Comparison of ENCODE assay signal across 1 cellular context in the genomic region with DNA sequence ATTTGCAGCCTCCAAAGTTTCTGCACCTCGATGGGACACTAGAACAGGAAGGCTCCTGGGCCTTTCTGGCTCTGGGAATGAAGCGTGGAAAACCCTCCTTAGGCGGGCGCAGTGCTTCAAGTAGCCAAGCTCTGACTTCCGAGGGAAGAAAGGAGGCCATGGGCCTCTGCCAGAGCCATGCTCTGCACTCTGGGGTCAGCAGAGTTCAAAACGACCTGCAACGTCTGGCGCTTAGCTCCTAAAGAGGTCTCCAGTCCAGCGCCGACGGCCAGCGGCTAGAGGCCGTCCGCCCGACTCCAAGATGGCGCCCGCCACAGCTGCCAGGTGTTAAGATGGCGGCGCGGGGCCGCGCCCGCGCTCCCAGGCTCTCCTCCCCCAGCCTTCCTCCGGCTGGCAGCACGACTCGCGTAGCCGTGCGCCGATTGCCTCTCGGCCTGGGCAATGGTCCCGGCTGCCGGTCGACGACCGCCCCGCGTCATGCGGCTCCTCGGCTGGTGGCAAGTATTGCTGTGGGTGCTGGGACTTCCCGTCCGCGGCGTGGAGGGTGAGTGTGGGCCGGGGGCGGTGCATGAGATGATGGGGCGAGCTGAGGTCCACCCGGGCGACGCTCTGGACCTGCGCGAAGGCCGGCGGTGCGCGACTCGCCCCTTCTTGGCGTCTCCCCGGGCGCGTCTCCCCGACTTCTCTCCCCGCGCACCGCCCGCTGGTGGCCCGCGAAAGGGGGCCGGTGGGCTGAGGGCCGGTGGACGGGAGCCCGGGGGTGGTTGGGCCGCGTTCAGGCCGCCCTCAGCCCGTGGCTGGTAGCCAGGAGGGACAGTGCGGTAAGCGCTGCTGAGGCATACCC.
TF ChIP-seq lines count a peak whose summit lies in the region.

A gene with protein sequence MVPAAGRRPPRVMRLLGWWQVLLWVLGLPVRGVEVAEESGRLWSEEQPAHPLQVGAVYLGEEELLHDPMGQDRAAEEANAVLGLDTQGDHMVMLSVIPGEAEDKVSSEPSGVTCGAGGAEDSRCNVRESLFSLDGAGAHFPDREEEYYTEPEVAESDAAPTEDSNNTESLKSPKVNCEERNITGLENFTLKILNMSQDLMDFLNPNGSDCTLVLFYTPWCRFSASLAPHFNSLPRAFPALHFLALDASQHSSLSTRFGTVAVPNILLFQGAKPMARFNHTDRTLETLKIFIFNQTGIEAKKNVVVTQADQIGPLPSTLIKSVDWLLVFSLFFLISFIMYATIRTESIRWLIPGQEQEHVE (plus strand): TSS at position 385 of the 844 bp plus-strand sequence. CDS start 57 bp downstream, at position 442.

TF ChIP-seq in HepG2, 621 proteins besides CTCF, POLR2A, EP300 and RAD21 (continued from another document and continues in another):
- TF ChIP-seq EHMT2 (IDR thresholded peaks at IDR 0.05; ENCODE audit: borderline replicate concordance, low read depth, low read length) = no peak
- TF ChIP-seq, protein P1, sequence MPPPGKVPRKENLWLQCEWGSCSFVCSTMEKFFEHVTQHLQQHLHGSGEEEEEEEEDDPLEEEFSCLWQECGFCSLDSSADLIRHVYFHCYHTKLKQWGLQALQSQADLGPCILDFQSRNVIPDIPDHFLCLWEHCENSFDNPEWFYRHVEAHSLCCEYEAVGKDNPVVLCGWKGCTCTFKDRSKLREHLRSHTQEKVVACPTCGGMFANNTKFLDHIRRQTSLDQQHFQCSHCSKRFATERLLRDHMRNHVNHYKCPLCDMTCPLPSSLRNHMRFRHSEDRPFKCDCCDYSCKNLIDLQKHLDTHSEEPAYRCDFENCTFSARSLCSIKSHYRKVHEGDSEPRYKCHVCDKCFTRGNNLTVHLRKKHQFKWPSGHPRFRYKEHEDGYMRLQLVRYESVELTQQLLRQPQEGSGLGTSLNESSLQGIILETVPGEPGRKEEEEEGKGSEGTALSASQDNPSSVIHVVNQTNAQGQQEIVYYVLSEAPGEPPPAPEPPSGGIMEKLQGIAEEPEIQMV (CRISPR knock-in tag; IDR thresholded peaks at IDR 0.05; ENCODE audit: low read depth) = peak; percentile 90
- peak; percentile 49 for TF ChIP-seq FOXA3 (CRISPR knock-in tag; IDR thresholded peaks at IDR 0.05)
- TF ChIP-seq, protein P2, sequence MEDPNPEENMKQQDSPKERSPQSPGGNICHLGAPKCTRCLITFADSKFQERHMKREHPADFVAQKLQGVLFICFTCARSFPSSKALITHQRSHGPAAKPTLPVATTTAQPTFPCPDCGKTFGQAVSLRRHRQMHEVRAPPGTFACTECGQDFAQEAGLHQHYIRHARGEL (CRISPR knock-in tag; IDR thresholded peaks at IDR 0.05) = peak; percentile 97
- TF ChIP-seq MED1 (CRISPR knock-in tag; IDR thresholded peaks at IDR 0.05) = peak; percentile 86
- no peak for TF ChIP-seq ARNT (IDR thresholded peaks at IDR 0.05)
- TF ChIP-seq KLF16 (CRISPR knock-in tag; IDR thresholded peaks at IDR 0.05) = peak in 1 of 2 experiments; percentile 82; a peak in 3 of 4 replicates
- peak; percentile 64; the same call in 1 of the 2 replicates for TF ChIP-seq CBX5 (CRISPR knock-in tag; IDR thresholded peaks at IDR 0.05; ENCODE audit: borderline replicate concordance)
- TF ChIP-seq, protein P3, sequence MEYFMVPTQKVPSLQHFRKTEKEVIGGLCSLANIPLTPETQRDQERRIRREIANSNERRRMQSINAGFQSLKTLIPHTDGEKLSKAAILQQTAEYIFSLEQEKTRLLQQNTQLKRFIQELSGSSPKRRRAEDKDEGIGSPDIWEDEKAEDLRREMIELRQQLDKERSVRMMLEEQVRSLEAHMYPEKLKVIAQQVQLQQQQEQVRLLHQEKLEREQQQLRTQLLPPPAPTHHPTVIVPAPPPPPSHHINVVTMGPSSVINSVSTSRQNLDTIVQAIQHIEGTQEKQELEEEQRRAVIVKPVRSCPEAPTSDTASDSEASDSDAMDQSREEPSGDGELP (IDR thresholded peaks at IDR 0.05; ENCODE audit: borderline replicate concordance, low read depth) = peak; percentile 57; the same call in 1 of the 2 replicates
- peak; percentile 97 for TF ChIP-seq FOXC1 (CRISPR knock-in tag; IDR thresholded peaks at IDR 0.05; ENCODE audit: borderline replicate concordance)
- peak; percentile 80; the same call in 1 of the 2 replicates for TF ChIP-seq FLYWCH1 (CRISPR knock-in tag; IDR thresholded peaks at IDR 0.05)
- TF ChIP-seq CREM (IDR thresholded peaks at IDR 0.05) = no peak
- TF ChIP-seq CREM (CRISPR knock-in tag; IDR thresholded peaks at IDR 0.05) = no peak
- TF ChIP-seq NRL (CRISPR knock-in tag; IDR thresholded peaks at IDR 0.05; ENCODE audit: borderline replicate concordance) = peak; percentile 73; the same call in 1 of the 2 replicates
- peak; percentile 57; the same call in 1 of the 2 replicates for TF ChIP-seq ZKSCAN8 (CRISPR knock-in tag; IDR thresholded peaks at IDR 0.05; ENCODE audit: borderline replicate concordance)
- TF ChIP-seq ZNF549 (CRISPR knock-in tag; IDR thresholded peaks at IDR 0.05) = no peak
- TF ChIP-seq, protein P4, sequence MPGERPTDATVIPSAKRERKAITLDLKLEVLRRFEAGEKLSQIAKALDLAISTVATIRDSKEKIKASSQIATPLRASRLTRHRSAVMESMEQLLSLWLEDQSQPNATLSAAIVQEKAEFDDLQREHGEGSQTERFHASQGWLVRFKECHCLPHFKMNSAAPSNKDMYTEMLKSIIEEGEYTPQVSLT (CRISPR knock-in tag; IDR thresholded peaks at IDR 0.05; ENCODE audit: borderline replicate concordance, low read depth) = no peak; the same call in 1 of the 2 replicates
- peak; percentile 83; the same call in 1 of the 2 replicates for TF ChIP-seq ZNF33B (CRISPR knock-in tag; IDR thresholded peaks at IDR 0.05)
- TF ChIP-seq, protein P5, sequence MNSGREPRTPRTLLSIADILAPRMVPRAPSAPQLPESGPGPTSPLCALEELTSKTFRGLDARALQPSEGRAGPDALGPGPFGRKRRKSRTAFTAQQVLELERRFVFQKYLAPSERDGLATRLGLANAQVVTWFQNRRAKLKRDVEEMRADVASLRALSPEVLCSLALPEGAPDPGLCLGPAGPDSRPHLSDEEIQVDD (CRISPR knock-in tag; IDR thresholded peaks at IDR 0.05; ENCODE audit: borderline replicate concordance) = peak; percentile 48; the same call in 1 of the 2 replicates
- TF ChIP-seq, protein P6, sequence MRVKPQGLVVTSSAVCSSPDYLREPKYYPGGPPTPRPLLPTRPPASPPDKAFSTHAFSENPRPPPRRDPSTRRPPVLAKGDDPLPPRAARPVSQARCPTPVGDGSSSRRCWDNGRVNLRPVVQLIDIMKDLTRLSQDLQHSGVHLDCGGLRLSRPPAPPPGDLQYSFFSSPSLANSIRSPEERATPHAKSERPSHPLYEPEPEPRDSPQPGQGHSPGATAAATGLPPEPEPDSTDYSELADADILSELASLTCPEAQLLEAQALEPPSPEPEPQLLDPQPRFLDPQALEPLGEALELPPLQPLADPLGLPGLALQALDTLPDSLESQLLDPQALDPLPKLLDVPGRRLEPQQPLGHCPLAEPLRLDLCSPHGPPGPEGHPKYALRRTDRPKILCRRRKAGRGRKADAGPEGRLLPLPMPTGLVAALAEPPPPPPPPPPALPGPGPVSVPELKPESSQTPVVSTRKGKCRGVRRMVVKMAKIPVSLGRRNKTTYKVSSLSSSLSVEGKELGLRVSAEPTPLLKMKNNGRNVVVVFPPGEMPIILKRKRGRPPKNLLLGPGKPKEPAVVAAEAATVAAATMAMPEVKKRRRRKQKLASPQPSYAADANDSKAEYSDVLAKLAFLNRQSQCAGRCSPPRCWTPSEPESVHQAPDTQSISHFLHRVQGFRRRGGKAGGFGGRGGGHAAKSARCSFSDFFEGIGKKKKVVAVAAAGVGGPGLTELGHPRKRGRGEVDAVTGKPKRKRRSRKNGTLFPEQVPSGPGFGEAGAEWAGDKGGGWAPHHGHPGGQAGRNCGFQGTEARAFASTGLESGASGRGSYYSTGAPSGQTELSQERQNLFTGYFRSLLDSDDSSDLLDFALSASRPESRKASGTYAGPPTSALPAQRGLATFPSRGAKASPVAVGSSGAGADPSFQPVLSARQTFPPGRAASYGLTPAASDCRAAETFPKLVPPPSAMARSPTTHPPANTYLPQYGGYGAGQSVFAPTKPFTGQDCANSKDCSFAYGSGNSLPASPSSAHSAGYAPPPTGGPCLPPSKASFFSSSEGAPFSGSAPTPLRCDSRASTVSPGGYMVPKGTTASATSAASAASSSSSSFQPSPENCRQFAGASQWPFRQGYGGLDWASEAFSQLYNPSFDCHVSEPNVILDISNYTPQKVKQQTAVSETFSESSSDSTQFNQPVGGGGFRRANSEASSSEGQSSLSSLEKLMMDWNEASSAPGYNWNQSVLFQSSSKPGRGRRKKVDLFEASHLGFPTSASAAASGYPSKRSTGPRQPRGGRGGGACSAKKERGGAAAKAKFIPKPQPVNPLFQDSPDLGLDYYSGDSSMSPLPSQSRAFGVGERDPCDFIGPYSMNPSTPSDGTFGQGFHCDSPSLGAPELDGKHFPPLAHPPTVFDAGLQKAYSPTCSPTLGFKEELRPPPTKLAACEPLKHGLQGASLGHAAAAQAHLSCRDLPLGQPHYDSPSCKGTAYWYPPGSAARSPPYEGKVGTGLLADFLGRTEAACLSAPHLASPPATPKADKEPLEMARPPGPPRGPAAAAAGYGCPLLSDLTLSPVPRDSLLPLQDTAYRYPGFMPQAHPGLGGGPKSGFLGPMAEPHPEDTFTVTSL (CRISPR knock-in tag; IDR thresholded peaks at IDR 0.05; ENCODE audit: borderline replicate concordance) = peak; percentile 75
- no peak for TF ChIP-seq CC2D1A (CRISPR knock-in tag; IDR thresholded peaks at IDR 0.05)
- TF ChIP-seq, protein P7, sequence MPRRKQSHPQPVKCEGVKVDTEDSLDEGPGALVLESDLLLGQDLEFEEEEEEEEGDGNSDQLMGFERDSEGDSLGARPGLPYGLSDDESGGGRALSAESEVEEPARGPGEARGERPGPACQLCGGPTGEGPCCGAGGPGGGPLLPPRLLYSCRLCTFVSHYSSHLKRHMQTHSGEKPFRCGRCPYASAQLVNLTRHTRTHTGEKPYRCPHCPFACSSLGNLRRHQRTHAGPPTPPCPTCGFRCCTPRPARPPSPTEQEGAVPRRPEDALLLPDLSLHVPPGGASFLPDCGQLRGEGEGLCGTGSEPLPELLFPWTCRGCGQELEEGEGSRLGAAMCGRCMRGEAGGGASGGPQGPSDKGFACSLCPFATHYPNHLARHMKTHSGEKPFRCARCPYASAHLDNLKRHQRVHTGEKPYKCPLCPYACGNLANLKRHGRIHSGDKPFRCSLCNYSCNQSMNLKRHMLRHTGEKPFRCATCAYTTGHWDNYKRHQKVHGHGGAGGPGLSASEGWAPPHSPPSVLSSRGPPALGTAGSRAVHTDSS (CRISPR knock-in tag; conservative IDR thresholded peaks at IDR 0.05) = 0 out of 2 replicates have a peak, but pooled peaks have one; percentile 55
- TF ChIP-seq HOXA7 (CRISPR knock-in tag; IDR thresholded peaks at IDR 0.05) = no peak
- TF ChIP-seq ZNF883 (CRISPR knock-in tag; IDR thresholded peaks at IDR 0.05; ENCODE audit: not compliant biosample characterization) = peak; percentile 88
- TF ChIP-seq, protein P8, sequence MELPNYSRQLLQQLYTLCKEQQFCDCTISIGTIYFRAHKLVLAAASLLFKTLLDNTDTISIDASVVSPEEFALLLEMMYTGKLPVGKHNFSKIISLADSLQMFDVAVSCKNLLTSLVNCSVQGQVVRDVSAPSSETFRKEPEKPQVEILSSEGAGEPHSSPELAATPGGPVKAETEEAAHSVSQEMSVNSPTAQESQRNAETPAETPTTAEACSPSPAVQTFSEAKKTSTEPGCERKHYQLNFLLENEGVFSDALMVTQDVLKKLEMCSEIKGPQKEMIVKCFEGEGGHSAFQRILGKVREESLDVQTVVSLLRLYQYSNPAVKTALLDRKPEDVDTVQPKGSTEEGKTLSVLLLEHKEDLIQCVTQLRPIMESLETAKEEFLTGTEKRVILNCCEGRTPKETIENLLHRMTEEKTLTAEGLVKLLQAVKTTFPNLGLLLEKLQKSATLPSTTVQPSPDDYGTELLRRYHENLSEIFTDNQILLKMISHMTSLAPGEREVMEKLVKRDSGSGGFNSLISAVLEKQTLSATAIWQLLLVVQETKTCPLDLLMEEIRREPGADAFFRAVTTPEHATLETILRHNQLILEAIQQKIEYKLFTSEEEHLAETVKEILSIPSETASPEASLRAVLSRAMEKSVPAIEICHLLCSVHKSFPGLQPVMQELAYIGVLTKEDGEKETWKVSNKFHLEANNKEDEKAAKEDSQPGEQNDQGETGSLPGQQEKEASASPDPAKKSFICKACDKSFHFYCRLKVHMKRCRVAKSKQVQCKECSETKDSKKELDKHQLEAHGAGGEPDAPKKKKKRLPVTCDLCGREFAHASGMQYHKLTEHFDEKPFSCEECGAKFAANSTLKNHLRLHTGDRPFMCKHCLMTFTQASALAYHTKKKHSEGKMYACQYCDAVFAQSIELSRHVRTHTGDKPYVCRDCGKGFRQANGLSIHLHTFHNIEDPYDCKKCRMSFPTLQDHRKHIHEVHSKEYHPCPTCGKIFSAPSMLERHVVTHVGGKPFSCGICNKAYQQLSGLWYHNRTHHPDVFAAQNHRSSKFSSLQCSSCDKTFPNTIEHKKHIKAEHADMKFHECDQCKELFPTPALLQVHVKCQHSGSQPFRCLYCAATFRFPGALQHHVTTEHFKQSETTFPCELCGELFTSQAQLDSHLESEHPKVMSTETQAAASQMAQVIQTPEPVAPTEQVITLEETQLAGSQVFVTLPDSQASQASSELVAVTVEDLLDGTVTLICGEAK (IDR thresholded peaks at IDR 0.05) = no peak
- TF ChIP-seq, protein P8 (CRISPR knock-in tag; IDR thresholded peaks at IDR 0.05) = peak; percentile 82
